ENCODE assay signal across 9 cellular contexts in genomic region chr2:39696838-39697237, GRCh38.
A peak's percentile ranks its signal among the peaks of the same experiment; 100 is the strongest.
DNase-seq lines count a peak whose midpoint lies in the region; ATAC-seq and FAIRE-seq lines count a peak whose summit lies in the region.
"Had no signal": no experiment of that assay in that cellular context is flagged by ENCODE, and none has a peak within 500 bp of the region (broad histone marks: within the 10 kb centered on the region; RNA-seq: fewer than 3 reads in every experiment).

No MANE protein-coding gene starts in this region.

- no peaks in the 10 kb centered on the region for H3K27me3 ChIP-seq in adipocyte (replicated peaks; ENCODE audit: control insufficient read depth, insufficient read depth, low read length)

- H3K4me3 ChIP-seq in adipocyte (ENCODE audit: low read length) = no peak overlapping the region

- peaks cover 27% of the 10 kb centered on the region for H3K9me3 ChIP-seq in adipocyte (ENCODE audit: control insufficient read depth, low read length)

- DNase-seq in NCI-H748 (lab: John Stamatoyannopoulos, UW; ENCODE audit: unreplicated experiment) (peak; percentile 56), NCI-H748 treated with DMSO at 0.1 percent for 48 hours (lab: John Stamatoyannopoulos, UW) (no peak), adipocyte (ENCODE audit: low read depth) (peak; percentile 80), inferior parietal cortex (ENCODE audit: extremely low spot score) (peak; percentile 80), urothelium cell line (ENCODE audit: low spot score) (peak; percentile 30)
- DNase-seq in effector CD8-positive, alpha-beta T cell (lab: John Stamatoyannopoulos, UW) = no peak
- DNase-seq: CD4-positive, CD25-positive, alpha-beta regulatory T cell had no signal

- peaks cover 9% of the 10 kb centered on the region for H3K4me1 ChIP-seq in adipocyte (ENCODE audit: control insufficient read depth, insufficient read depth, low read length)

- ATAC-seq in HG02571 (IDR thresholded peaks at IDR 0.05; ENCODE audit: unreplicated experiment) = no peak
- ATAC-seq in HG03432 (IDR thresholded peaks at IDR 0.05; ENCODE audit: unreplicated experiment) = no peak

- FAIRE-seq in urothelium cell line (lab: Jason Lieb, UNC) = no peak

- H3K36me3 ChIP-seq in adipocyte (ENCODE audit: control insufficient read depth, insufficient read depth, low read length, severe bottlenecking) = no peaks in the 10 kb centered on the region

- no peak overlapping the region for H3K9ac ChIP-seq in adipocyte (ENCODE audit: low read length)

Comparison
In these comparisons a context has a peak if more than half of its experiments do, and no peak if none do; other contexts are left out.
1. DNase-seq: peak in NCI-H748 (single experiment), adipocyte (single experiment), inferior parietal cortex (single experiment) and urothelium cell line (single experiment); none in NCI-H748 treated with DMSO at 0.1 percent for 48 hours (single experiment) and effector CD8-positive, alpha-beta T cell (single experiment).